Comparison of ENCODE assay signal across 1 cellular context in the genomic region with DNA sequence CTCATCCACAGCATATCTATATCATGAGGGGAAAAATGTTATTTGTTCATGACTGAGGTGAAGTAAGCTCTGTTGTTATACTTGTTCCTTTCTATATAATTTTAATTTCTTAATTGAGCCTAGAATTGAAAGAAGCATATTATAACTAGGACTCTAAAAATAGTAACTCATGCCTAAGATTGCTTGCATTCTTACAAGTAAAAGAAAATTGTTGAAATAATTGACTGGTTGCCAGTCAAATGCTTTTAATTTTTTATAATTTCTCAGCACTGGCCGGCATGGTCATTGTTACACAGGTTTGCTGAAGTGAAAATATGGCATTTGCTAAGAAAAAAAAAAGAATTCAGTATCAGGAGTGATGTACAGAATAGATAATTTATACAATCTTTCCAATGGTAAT.
A peak's percentile ranks its signal among the peaks of the same experiment; 100 is the strongest.
TF ChIP-seq lines count a peak whose summit lies in the region.

No MANE protein-coding gene starts in this region.

TF ChIP-seq in SK-N-SH, 30 proteins besides CTCF, POLR2A, EP300 and RAD21:
- TF ChIP-seq MAX (IDR thresholded peaks at IDR 0.05; ENCODE audit: low read depth) (no peak), MEF2A (IDR thresholded peaks at IDR 0.05; ENCODE audit: borderline replicate concordance, low read depth) (0 out of 2 replicates have a peak, but pooled peaks have one; percentile 36), EZH2phosphoT487 (IDR thresholded peaks at IDR 0.05; ENCODE audit: borderline replicate concordance, low read depth) (no peak), TAF1 (IDR thresholded peaks at IDR 0.05; ENCODE audit: borderline replicate concordance, low read depth, low read length) (no peak), NFIC (IDR thresholded peaks at IDR 0.05; ENCODE audit: borderline replicate concordance) (0 out of 2 replicates have a peak, but pooled peaks have one; percentile 13), POLR2AphosphoS5 (IDR thresholded peaks at IDR 0.05; ENCODE audit: low read depth, low read length) (no peak), RXRA (IDR thresholded peaks at IDR 0.05; ENCODE audit: borderline replicate concordance, low read depth) (no peak), RFX5 (IDR thresholded peaks at IDR 0.05; ENCODE audit: low read length) (no peak)
- TF ChIP-seq, protein P1, sequence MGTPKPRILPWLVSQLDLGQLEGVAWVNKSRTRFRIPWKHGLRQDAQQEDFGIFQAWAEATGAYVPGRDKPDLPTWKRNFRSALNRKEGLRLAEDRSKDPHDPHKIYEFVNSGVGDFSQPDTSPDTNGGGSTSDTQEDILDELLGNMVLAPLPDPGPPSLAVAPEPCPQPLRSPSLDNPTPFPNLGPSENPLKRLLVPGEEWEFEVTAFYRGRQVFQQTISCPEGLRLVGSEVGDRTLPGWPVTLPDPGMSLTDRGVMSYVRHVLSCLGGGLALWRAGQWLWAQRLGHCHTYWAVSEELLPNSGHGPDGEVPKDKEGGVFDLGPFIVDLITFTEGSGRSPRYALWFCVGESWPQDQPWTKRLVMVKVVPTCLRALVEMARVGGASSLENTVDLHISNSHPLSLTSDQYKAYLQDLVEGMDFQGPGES (IDR thresholded peaks at IDR 0.05; ENCODE audit: low read depth, low read length): no peak
